ENCODE assay signal across 6 cellular contexts in the genomic region with DNA sequence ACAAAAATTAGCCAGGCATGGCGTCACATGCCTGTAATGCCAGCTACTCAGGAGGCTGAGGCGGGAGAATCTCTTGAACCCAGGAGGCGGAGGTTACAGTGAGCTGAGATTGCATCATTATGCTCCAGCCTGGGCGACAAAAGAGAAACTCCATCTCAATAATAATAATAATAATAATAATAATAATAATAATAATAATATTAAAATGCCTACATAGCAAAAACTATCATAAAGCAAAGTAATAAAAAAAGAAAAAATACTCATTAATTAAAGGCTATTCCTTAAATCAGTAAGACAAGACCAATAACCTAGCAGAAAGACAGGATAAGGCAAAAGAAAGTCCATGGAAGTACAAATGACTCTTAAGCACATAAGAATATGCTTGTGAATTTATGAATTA.
"Had no signal": no experiment of that assay in that cellular context is flagged by ENCODE, and none has a peak within 500 bp of the region (broad histone marks: within the 10 kb centered on the region; RNA-seq: fewer than 3 reads in every experiment).

No MANE protein-coding gene starts in this region.

- H3K4me3 ChIP-seq: GM12878 had no signal

- DNase-seq: GDM1, GF-D8 had no signal

- ATAC-seq: GM12878 had no signal

- FAIRE-seq: GM12878, GM12891, GM12892, GM18507 had no signal
